19 cellular contexts compared by ENCODE assay signal in genomic region chr1:165823552-165824268, GRCh38.
"Had no signal": no experiment of that assay in that cellular context is flagged by ENCODE, and none has a peak within 500 bp of the region (broad histone marks: within the 10 kb centered on the region; RNA-seq: fewer than 3 reads in every experiment).

No MANE protein-coding gene starts in this region.

- H3K27ac ChIP-seq: adrenal gland, suprapubic skin, transverse colon, uterus had no signal

- H3K36me3 Mint-ChIP-seq: natural killer cell had no signal

- H3K36me3 ChIP-seq: adrenal gland, suprapubic skin, transverse colon, uterus had no signal

- ATAC-seq: activated CD8-positive, alpha-beta T cell treated with anti-CD3 and anti-CD28 coated beads, Interleukin-2, amount 10 ng/mL, durations not matched to agents 7 days and 5 days; activated naive CD4-positive, alpha-beta T cell treated with anti-CD3 and anti-CD28 coated beads, Interleukin-2, amount 50 U/mL, for 72 hours; esophagus mucosa; left cardiac atrium; natural killer cell had no signal

- H3K9me3 ChIP-seq: adrenal gland, suprapubic skin, transverse colon, uterus had no signal

- DNase-seq: activated CD4-positive, alpha-beta T cell treated with anti-CD3 and anti-CD28 coated beads, Interleukin-2, amount 10 ng/mL, durations not matched to agents 7 days and 5 days; activated CD8-positive, alpha-beta T cell treated with anti-CD3 and anti-CD28 coated beads, Interleukin-2, amount 10 ng/mL, durations not matched to agents 7 days and 5 days; activated gamma-delta T cell; activated T-cell treated with anti-CD3 and anti-CD28 coated beads, Interleukin-2, amount 50 U/mL, for 48 hours; adrenal gland; cerebellar nuclear complex; effector CD4-positive, alpha-beta T cell; left cardiac atrium; mesendoderm; natural killer cell; nucleus accumbens; stimulated activated CD4-positive, alpha-beta T cell treated with anti-CD3 and anti-CD28 coated beads, Interleukin-2, amount 100 ng/mL, for 24 hours; transverse colon; uterus had no signal

- H3K4me3 ChIP-seq: adrenal gland, suprapubic skin, transverse colon, uterus had no signal

- H3K9me3 Mint-ChIP-seq: activated CD4-positive, alpha-beta T cell treated with anti-CD3 and anti-CD28 coated beads, Interleukin-2, amount 10 ng/mL, durations not matched to agents 7 days and 5 days; activated naive CD4-positive, alpha-beta T cell treated with anti-CD3 and anti-CD28 coated beads, Interleukin-2, amount 50 U/mL, for 72 hours; natural killer cell; stimulated activated naive CD8-positive, alpha-beta T cell treated with anti-CD3 and anti-CD28 coated beads, Interleukin-15, Interleukin-2, amounts not matched to agents 100 ng/mL and 50 ng/mL, for 24 hours; T-helper 1 cell treated with Interleukin-12 subunit alpha and Interleukin-12 subunit beta and Interleukin-4 antibody, amounts not matched to agents 30 μg/mL and 1 μg/mL, for 36 hours had no signal

- H3K27ac Mint-ChIP-seq: activated CD4-positive, alpha-beta T cell treated with anti-CD3 and anti-CD28 coated beads, Interleukin-2, amount 10 ng/mL, durations not matched to agents 7 days and 5 days; activated CD8-positive, alpha-beta T cell treated with anti-CD3 and anti-CD28 coated beads, Interleukin-2, amount 10 ng/mL, durations not matched to agents 7 days and 5 days; activated naive CD4-positive, alpha-beta T cell treated with anti-CD3 and anti-CD28 coated beads, Interleukin-2, amount 50 U/mL, for 72 hours; natural killer cell; stimulated activated naive CD8-positive, alpha-beta T cell treated with anti-CD3 and anti-CD28 coated beads, Interleukin-15, Interleukin-2, amounts not matched to agents 100 ng/mL and 50 ng/mL, for 24 hours; T-helper 1 cell treated with Interleukin-12 subunit alpha and Interleukin-12 subunit beta and Interleukin-4 antibody, amounts not matched to agents 30 μg/mL and 1 μg/mL, for 36 hours had no signal

- H3K4me1 ChIP-seq: uterus had no signal

- H3K27me3 ChIP-seq: adrenal gland, suprapubic skin, transverse colon, uterus had no signal

- H3K4me3 Mint-ChIP-seq: activated CD4-positive, alpha-beta T cell treated with anti-CD3 and anti-CD28 coated beads, Interleukin-2, amount 10 ng/mL, durations not matched to agents 7 days and 5 days; activated CD8-positive, alpha-beta T cell treated with anti-CD3 and anti-CD28 coated beads, Interleukin-2, amount 10 ng/mL, durations not matched to agents 7 days and 5 days; natural killer cell; stimulated activated naive CD8-positive, alpha-beta T cell treated with anti-CD3 and anti-CD28 coated beads, Interleukin-15, Interleukin-2, amounts not matched to agents 100 ng/mL and 50 ng/mL, for 24 hours; T-helper 1 cell treated with Interleukin-12 subunit alpha and Interleukin-12 subunit beta and Interleukin-4 antibody, amounts not matched to agents 30 μg/mL and 1 μg/mL, for 36 hours had no signal
